ENCODE assay signal across 8 cellular contexts in genomic region chr1:224615861-224616760, GRCh38. TPM values are rescaled to one million over a fixed set of nuclear protein-coding genes. Genes with fewer than 3 reads are reported as not detected.
A peak's percentile ranks its signal among the peaks of the same experiment; 100 is the strongest.
DNase-seq lines count a peak whose midpoint lies in the region; ATAC-seq and TF ChIP-seq lines count a peak whose summit lies in the region.

TSS of gene CNIH3 (plus strand) at chr1:224616317. CDS start at chr1:224617175, 858 bp downstream.

- H3K9ac ChIP-seq in rectal smooth muscle tissue (ENCODE audit: low read length) = no peak within 1 kb of the TSS

- no peaks in the 10 kb centered on the region for H3K36me3 ChIP-seq in rectal smooth muscle tissue (ENCODE audit: control insufficient read depth, insufficient read depth, low read length)

- H3K27me3 ChIP-seq in foreskin keratinocyte = peaks cover 69% of the 10 kb centered on the region
- peaks cover 6% of the 10 kb centered on the region for H3K27me3 ChIP-seq in rectal smooth muscle tissue (ENCODE audit: control insufficient read depth, insufficient read depth, low read length)

- ATAC-seq in foreskin keratinocyte = peak; percentile 71
- no peak for ATAC-seq in HG03045 (IDR thresholded peaks at IDR 0.05; ENCODE audit: unreplicated experiment)
- no peak for ATAC-seq in GM18502 (IDR thresholded peaks at IDR 0.05; ENCODE audit: poor library complexity, unreplicated experiment)

- no peak within 1 kb of the TSS for H3K27ac ChIP-seq in foreskin keratinocyte
- no peak within 1 kb of the TSS for H3K27ac ChIP-seq in rectal smooth muscle tissue (ENCODE audit: low read depth, low read length)

- H3K4me3 ChIP-seq in rectal smooth muscle tissue (ENCODE audit: low read length) = peak within 1 kb of the TSS; percentile 6

- TF ChIP-seq CTCF in foreskin keratinocyte (conservative IDR thresholded peaks at IDR 0.05) = no peak

- DNase-seq in activated T-cell treated with anti-CD3 and anti-CD28 coated beads for 1 hour (ENCODE audit: low read depth) (peak; percentile 9), activated T-cell treated with anti-CD3 and anti-CD28 coated beads for 4 hours (no peak), NCI-H2227 (lab: John Stamatoyannopoulos, UW; ENCODE audit: unreplicated experiment) (peak; percentile 82), activated T-cell treated with anti-CD3 and anti-CD28 coated beads for 24 hours (ENCODE audit: low read depth) (peak; percentile 6), foreskin keratinocyte (peak in 1 of 2 donors; percentile 40)

- H3K4me1 ChIP-seq in foreskin keratinocyte (no peaks in the 10 kb centered on the region), rectal smooth muscle tissue (ENCODE audit: control insufficient read depth, insufficient read depth, low read length) (no peaks in the 10 kb centered on the region)

RNA-seq across cellular contexts. Expression of gene CNIH3, which starts in this region (rescaled TPM):
- 0.65 and 0.78 TPM in 2 replicates for total RNA-seq in foreskin keratinocyte
- polyA plus RNA-seq in foreskin keratinocyte = 0.49 and 1.2 TPM in 2 replicates
